1 cellular context compared by ENCODE assay signal in the genomic region with DNA sequence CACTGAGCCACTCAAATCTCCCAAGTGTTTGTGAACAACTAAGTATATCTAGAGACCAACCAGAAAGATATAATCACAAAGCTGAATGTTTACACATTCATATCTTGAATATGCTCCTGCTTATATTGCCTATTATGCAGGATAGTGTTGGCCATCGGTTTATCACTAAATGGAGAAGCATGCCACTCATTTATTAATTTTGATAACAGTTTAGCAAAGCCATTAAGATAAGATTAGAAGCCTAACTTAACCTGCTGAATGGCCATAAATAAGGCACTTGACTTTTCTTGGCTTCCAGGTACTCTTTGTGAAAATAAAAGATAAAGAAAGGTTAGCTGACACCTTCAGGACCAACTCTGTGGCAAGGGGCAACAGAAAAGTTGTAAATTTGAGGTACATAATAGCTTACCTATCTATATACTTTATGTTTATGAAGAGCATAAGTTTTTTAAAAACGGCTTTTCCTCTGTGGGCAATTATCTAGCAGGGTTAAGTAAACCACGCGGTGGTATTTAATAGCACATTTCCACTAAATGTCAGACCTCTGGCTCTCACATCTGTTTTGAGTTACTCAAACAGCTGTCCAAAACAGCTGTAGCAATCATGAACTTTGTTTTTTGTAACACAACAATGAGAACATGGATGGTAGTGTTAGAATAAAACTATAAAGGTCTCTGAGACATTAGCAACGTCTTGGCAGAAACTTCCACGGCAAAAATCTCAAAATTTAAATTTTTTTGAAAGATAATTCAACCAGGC.
TF ChIP-seq lines count a peak whose summit lies in the region.

No MANE protein-coding gene starts in this region.

TF ChIP-seq in SK-N-SH treated with all-trans-retinoic acid at 6 μM for 48 hours, 23 proteins besides CTCF, POLR2A, EP300 and RAD21 (continued from another document):
- TF ChIP-seq, protein P1, sequence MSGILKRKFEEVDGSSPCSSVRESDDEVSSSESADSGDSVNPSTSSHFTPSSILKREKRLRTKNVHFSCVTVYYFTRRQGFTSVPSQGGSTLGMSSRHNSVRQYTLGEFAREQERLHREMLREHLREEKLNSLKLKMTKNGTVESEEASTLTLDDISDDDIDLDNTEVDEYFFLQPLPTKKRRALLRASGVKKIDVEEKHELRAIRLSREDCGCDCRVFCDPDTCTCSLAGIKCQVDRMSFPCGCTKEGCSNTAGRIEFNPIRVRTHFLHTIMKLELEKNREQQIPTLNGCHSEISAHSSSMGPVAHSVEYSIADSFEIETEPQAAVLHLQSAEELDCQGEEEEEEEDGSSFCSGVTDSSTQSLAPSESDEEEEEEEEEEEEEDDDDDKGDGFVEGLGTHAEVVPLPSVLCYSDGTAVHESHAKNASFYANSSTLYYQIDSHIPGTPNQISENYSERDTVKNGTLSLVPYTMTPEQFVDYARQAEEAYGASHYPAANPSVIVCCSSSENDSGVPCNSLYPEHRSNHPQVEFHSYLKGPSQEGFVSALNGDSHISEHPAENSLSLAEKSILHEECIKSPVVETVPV (CRISPR knock-in tag; IDR thresholded peaks at IDR 0.05) = no peak
- no peak for TF ChIP-seq ZNF70 (CRISPR knock-in tag; IDR thresholded peaks at IDR 0.05)
- TF ChIP-seq PPARA (CRISPR knock-in tag; IDR thresholded peaks at IDR 0.05; ENCODE audit: borderline replicate concordance) = no peak
- no peak for TF ChIP-seq ARNTL (CRISPR knock-in tag; IDR thresholded peaks at IDR 0.05; ENCODE audit: borderline replicate concordance, low read depth)
- TF ChIP-seq ZNF8 (CRISPR knock-in tag; IDR thresholded peaks at IDR 0.05) = no peak
- TF ChIP-seq TOX (CRISPR knock-in tag; IDR thresholded peaks at IDR 0.05; ENCODE audit: borderline replicate concordance) = no peak
- TF ChIP-seq SNAI2 (CRISPR knock-in tag; IDR thresholded peaks at IDR 0.05) = no peak
- no peak for TF ChIP-seq CSDC2 (CRISPR knock-in tag; IDR thresholded peaks at IDR 0.05)
- no peak for TF ChIP-seq ESRRG (CRISPR knock-in tag; IDR thresholded peaks at IDR 0.05)
- TF ChIP-seq, protein P2, sequence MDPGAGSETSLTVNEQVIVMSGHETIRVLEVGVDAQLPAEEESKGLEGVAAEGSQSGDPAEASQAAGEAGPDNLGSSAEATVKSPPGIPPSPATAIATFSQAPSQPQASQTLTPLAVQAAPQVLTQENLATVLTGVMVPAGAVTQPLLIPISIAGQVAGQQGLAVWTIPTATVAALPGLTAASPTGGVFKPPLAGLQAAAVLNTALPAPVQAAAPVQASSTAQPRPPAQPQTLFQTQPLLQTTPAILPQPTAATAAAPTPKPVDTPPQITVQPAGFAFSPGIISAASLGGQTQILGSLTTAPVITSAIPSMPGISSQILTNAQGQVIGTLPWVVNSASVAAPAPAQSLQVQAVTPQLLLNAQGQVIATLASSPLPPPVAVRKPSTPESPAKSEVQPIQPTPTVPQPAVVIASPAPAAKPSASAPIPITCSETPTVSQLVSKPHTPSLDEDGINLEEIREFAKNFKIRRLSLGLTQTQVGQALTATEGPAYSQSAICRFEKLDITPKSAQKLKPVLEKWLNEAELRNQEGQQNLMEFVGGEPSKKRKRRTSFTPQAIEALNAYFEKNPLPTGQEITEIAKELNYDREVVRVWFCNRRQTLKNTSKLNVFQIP (CRISPR knock-in tag; IDR thresholded peaks at IDR 0.05; ENCODE audit: borderline replicate concordance, low read depth) = no peak
- no peak for TF ChIP-seq OSR1 (CRISPR knock-in tag; IDR thresholded peaks at IDR 0.05)
- TF ChIP-seq, protein P3, sequence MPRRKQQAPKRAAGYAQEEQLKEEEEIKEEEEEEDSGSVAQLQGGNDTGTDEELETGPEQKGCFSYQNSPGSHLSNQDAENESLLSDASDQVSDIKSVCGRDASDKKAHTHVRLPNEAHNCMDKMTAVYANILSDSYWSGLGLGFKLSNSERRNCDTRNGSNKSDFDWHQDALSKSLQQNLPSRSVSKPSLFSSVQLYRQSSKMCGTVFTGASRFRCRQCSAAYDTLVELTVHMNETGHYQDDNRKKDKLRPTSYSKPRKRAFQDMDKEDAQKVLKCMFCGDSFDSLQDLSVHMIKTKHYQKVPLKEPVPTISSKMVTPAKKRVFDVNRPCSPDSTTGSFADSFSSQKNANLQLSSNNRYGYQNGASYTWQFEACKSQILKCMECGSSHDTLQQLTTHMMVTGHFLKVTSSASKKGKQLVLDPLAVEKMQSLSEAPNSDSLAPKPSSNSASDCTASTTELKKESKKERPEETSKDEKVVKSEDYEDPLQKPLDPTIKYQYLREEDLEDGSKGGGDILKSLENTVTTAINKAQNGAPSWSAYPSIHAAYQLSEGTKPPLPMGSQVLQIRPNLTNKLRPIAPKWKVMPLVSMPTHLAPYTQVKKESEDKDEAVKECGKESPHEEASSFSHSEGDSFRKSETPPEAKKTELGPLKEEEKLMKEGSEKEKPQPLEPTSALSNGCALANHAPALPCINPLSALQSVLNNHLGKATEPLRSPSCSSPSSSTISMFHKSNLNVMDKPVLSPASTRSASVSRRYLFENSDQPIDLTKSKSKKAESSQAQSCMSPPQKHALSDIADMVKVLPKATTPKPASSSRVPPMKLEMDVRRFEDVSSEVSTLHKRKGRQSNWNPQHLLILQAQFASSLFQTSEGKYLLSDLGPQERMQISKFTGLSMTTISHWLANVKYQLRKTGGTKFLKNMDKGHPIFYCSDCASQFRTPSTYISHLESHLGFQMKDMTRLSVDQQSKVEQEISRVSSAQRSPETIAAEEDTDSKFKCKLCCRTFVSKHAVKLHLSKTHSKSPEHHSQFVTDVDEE (CRISPR knock-in tag; IDR thresholded peaks at IDR 0.05) = no peak
- TF ChIP-seq ISL1 (CRISPR knock-in tag; IDR thresholded peaks at IDR 0.05) = no peak
- TF ChIP-seq ZFP30 (CRISPR knock-in tag; IDR thresholded peaks at IDR 0.05) = no peak
- no peak for TF ChIP-seq TCF4 (CRISPR knock-in tag; IDR thresholded peaks at IDR 0.05; ENCODE audit: borderline replicate concordance)
- TF ChIP-seq GLIS3 (CRISPR knock-in tag; IDR thresholded peaks at IDR 0.05) = no peak
